Comparison of ENCODE assay signal across 27 cellular contexts in genomic region chr19:49173198-49173597, GRCh38. TPM values are rescaled to one million over a fixed set of nuclear protein-coding genes. Genes with fewer than 3 reads are reported as not detected.
"Had no signal": no experiment of that assay in that cellular context is flagged by ENCODE, and none has a peak within 500 bp of the region (broad histone marks: within the 10 kb centered on the region; RNA-seq: fewer than 3 reads in every experiment).

No MANE protein-coding gene starts in this region.

- H3K27ac ChIP-seq: neutrophil, pancreas, psoas muscle, right lobe of liver, sigmoid colon, stomach, thoracic aorta, thyroid gland, tibial nerve, upper lobe of left lung, vagina had no signal

- H3K27me3 ChIP-seq: pancreas, right lobe of liver, sigmoid colon, stomach, thyroid gland, tibial nerve, upper lobe of left lung, vagina had no signal

- H3K4me3 ChIP-seq: pancreas, psoas muscle, right lobe of liver, sigmoid colon, stomach, thoracic aorta, thyroid gland, tibial nerve, upper lobe of left lung, vagina had no signal

- H3K4me1 ChIP-seq: pancreas, psoas muscle, sigmoid colon, thyroid gland, tibial nerve, upper lobe of left lung, vagina had no signal

- ATAC-seq: natural killer cell treated with Interleukin-12 subunit alpha and Interleukin-12 subunit beta and Interleukin-15 and Interleukin-18, amount 100 ng/mL, for 72 hours; pancreas; psoas muscle; right cardiac atrium; right lobe of liver; stimulated activated effector memory CD8-positive, alpha-beta T cell treated with anti-CD3 and anti-CD28 coated beads, Interleukin-12 subunit alpha, Interleukin-12 subunit beta, amount 100 ng/mL, for 72 hours; stimulated activated naive B cell treated with anti-CD40 and anti-IgM and Interleukin-4, amounts not matched to agents 10 μg/mL and 1 μg/mL and 100 μg/mL, for 72 hours had no signal

- H3K9me3 ChIP-seq: neutrophil, pancreas, psoas muscle, right lobe of liver, sigmoid colon, stomach, thoracic aorta, thyroid gland, tibial nerve, upper lobe of left lung, vagina had no signal

- H3K36me3 ChIP-seq: neutrophil, pancreas, right lobe of liver had no signal

- DNase-seq: nephron progenitor cell; nucleus accumbens; pancreas; psoas muscle; right cardiac atrium; right lobe of liver; sigmoid colon; small intestine; stimulated activated CD4-positive, alpha-beta T cell treated with anti-CD3 and anti-CD28 coated beads, Interleukin-15, amount 100 ng/mL, for 24 hours; stimulated activated CD4-positive, alpha-beta T cell treated with anti-CD3 and anti-CD28 coated beads, Interleukin-2, amount 100 ng/mL, for 24 hours; stimulated activated CD4-positive, alpha-beta T cell treated with anti-CD3 and anti-CD28 coated beads, Interleukin-2, amount 100 ng/mL, for 48 hours; stimulated activated CD4-positive, alpha-beta T cell treated with anti-CD3 and anti-CD28 coated beads, Interleukin-4, amount 100 ng/mL, for 24 hours; stimulated activated naive B cell treated with anti-CD40 and anti-IgM and Interleukin-4, amounts not matched to agents 10 μg/mL and 1 μg/mL and 100 μg/mL, for 72 hours; stimulated activated naive CD4-positive, alpha-beta T cell treated with Interleukin-2 at 50 U/mL for 16 hours; stomach; thyroid gland; trophoblast cell; upper lobe of left lung had no signal

RNA-seq across cellular contexts. Expression of gene TRPM4, which starts 15.6 kb away (rescaled TPM):
- total RNA-seq: natural killer cell treated with Interleukin-12 subunit alpha and Interleukin-12 subunit beta and Interleukin-15 and Interleukin-18, amount 100 ng/mL, for 72 hours had no signal

RNA-seq across cellular contexts. Expression of gene HRC, which starts 18.0 kb away (rescaled TPM):
- total RNA-seq: natural killer cell treated with Interleukin-12 subunit alpha and Interleukin-12 subunit beta and Interleukin-15 and Interleukin-18, amount 100 ng/mL, for 72 hours; osteocyte; renal cortical epithelial cell had no signal

RNA-seq across cellular contexts. Expression of gene C19orf73, which starts 54.3 kb away (rescaled TPM):
- total RNA-seq: skeletal muscle tissue, stomach, thoracic aorta, vagina had no signal
